23 cellular contexts compared by ENCODE assay signal in the genomic region with DNA sequence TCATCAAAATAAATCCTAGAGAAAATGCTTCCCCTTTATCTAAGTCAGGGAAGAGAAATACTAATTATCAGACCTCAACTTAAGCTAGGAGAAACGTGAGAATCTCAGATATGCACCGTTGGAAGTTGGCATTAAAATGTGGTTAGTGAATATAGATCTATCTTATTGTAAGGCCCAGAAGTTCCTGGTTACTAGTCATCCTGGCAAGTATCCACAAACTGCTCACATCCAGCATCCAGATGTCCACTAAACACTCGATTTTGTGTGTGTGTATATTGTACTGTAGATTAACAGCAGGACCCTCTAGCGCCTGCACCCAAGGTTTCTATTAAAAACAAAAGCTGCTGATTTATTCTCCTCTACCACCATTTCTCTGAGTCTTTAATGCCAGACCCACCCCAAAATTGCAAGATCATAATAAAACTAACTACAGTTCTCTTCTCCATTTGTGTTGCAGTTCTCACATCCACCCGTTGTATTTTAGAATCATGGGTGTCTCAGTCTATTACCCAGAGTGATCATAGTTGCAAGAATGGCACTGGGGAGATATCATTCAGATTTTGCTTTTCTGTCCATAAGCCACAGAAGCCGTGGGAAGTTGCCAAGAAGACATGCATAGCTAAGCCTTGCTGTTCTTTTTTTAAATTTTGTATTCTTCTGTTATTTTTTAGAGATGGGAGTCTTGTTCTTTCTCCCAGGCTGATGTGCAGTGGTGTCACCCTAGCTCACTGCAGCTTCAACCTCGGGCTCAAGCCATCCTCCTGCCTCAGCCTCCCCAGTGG.
DNase-seq lines count a peak whose midpoint lies in the region; ATAC-seq, FAIRE-seq and TF ChIP-seq lines count a peak whose summit lies in the region.
"Had no signal": no experiment of that assay in that cellular context is flagged by ENCODE, and none has a peak within 500 bp of the region (broad histone marks: within the 10 kb centered on the region; RNA-seq: fewer than 3 reads in every experiment).

No MANE protein-coding gene starts in this region.

- H3K79me2 ChIP-seq in mammary epithelial cell (ENCODE audit: insufficient read depth, low read length) (no peaks in the 10 kb centered on the region), keratinocyte (ENCODE audit: control insufficient read depth, insufficient read depth, low read length) (no peaks in the 10 kb centered on the region)

- BruUV-seq in mammary epithelial cell (replicated peaks; lab: Mats Ljungman, UMichigan): no TSS peak

- H3K9me1 ChIP-seq in keratinocyte (ENCODE audit: control insufficient read depth, extremely low read depth, insufficient read depth, low read length): no peaks in the 10 kb centered on the region

- peaks cover 10% of the 10 kb centered on the region for H3K9me3 Mint-ChIP-seq in activated CD4-positive, alpha-beta memory T cell treated with anti-CD3 and anti-CD28 coated beads for 36 hours
- H3K9me3 Mint-ChIP-seq: activated CD4-positive, alpha-beta T cell treated with anti-CD3 and anti-CD28 coated beads, Interleukin-2, amount 10 ng/mL, durations not matched to agents 7 days and 5 days had no signal

- peak; percentile 36 for DNase-seq in AG20443 (ENCODE audit: low spot score)
- DNase-seq in NCI-H526 (lab: John Stamatoyannopoulos, UW): peak; percentile 51 to 73
- peak; percentile 23 for DNase-seq in mammary epithelial cell
- no peak for DNase-seq in keratinocyte (ENCODE audit: low read depth, low spot score)
- DNase-seq in right lobe of liver: no peak
- DNase-seq in activated CD4-positive, alpha-beta memory T cell treated with anti-CD3 and anti-CD28 coated beads for 36 hours: no peak
- DNase-seq in H54 (ENCODE audit: insufficient read length, low spot score): no peak
- DNase-seq: activated CD4-positive, alpha-beta T cell treated with anti-CD3 and anti-CD28 coated beads, Interleukin-2, amount 10 ng/mL, durations not matched to agents 7 days and 5 days; activated CD8-positive, alpha-beta memory T cell treated with anti-CD3 and anti-CD28 coated beads, Interleukin-2, amount 50 U/mL, for 48 hours; activated effector memory CD4-positive, alpha-beta T cell treated with anti-CD3 and anti-CD28 coated beads, Interleukin-2, amount 50 U/mL, for 16 hours; AML-193; amygdala; COR-L47; cortex of kidney; GF-D8; glutamatergic neuron; NCI-H1930; NCI-H446 treated with DMSO at 0.1 percent for 48 hours; nucleus accumbens; stimulated activated CD4-positive, alpha-beta T cell treated with anti-CD3 and anti-CD28 coated beads, Interleukin-2, amount 100 ng/mL, for 48 hours; T-helper 1 cell; uterus had no signal

- H3K4me1 ChIP-seq in mammary epithelial cell (ENCODE audit: insufficient read depth, low read length): peaks cover 4% of the 10 kb centered on the region
- no peaks in the 10 kb centered on the region for H3K4me1 ChIP-seq in keratinocyte (ENCODE audit: control insufficient read depth, extremely low read depth, insufficient read depth, low read length)
- no peaks in the 10 kb centered on the region for H3K4me1 ChIP-seq in right lobe of liver
- H3K4me1 ChIP-seq: uterus had no signal

- H3K4me3 Mint-ChIP-seq in activated CD4-positive, alpha-beta memory T cell treated with anti-CD3 and anti-CD28 coated beads for 36 hours: no peak overlapping the region
- H3K4me3 Mint-ChIP-seq: activated CD4-positive, alpha-beta T cell treated with anti-CD3 and anti-CD28 coated beads, Interleukin-2, amount 10 ng/mL, durations not matched to agents 7 days and 5 days had no signal

- in situ Hi-C loops in mammary epithelial cell (cut with MboI; ENCODE audit: low sequenced_read_pairs in 2 of 2): loop anchor here (10.0 to 25.0 kb wide), 2 partner anchors 140 to 387 kb away; no protein-coding TSS in a partner anchor

- H3K36me3 Mint-ChIP-seq in activated CD4-positive, alpha-beta memory T cell treated with anti-CD3 and anti-CD28 coated beads for 36 hours: no peaks in the 10 kb centered on the region

- H3K4me3 ChIP-seq in mammary epithelial cell (replicated peaks in 1 of 3; ENCODE audit: insufficient read depth in 1 of 3, low read depth in 2 of 3, low read length in 3 of 3) (no peak overlapping the region), keratinocyte (ENCODE audit: control insufficient read depth in 2 of 3, extremely low read depth in 1 of 3, insufficient read depth in 2 of 3, low read depth in 1 of 3, low read length in 3 of 3) (no peak overlapping the region), right lobe of liver (no peak overlapping the region)
- H3K4me3 ChIP-seq: uterus had no signal

- TF ChIP-seq CTCF in mammary epithelial cell (conservative IDR thresholded peaks at IDR 0.05 in 1 of 2, IDR thresholded peaks at IDR 0.05 in 1 of 2; ENCODE audit: extremely low read depth in 1 of 2, insufficient read depth in 1 of 2, low read depth in 1 of 2, low read length in 2 of 2): no peak
- no peak for TF ChIP-seq CTCF in keratinocyte (optimal IDR thresholded peaks at IDR 0.05 in 1 of 3, IDR thresholded peaks at IDR 0.05 in 1 of 3, conservative IDR thresholded peaks at IDR 0.05 in 1 of 3; ENCODE audit: extremely low read depth in 1 of 3, insufficient read depth in 2 of 3, low read length in 3 of 3)
- TF ChIP-seq CTCF in right lobe of liver (IDR thresholded peaks at IDR 0.05): no peak

- CTCF ChIA-PET in mammary epithelial cell (lab: Charles Lee; ENCODE audit: low non-redundant PET): no interaction called here
- CTCF ChIA-PET in activated CD4-positive, alpha-beta memory T cell treated with anti-CD3 and anti-CD28 coated beads for 36 hours (lab: Charles Lee): interaction anchor here (0.7 kb wide), 1 partner anchor 13 kb away, joined by 3 read pairs; no protein-coding TSS in a partner anchor

- peaks cover 10% of the 10 kb centered on the region for H3K27me3 Mint-ChIP-seq in activated CD4-positive, alpha-beta memory T cell treated with anti-CD3 and anti-CD28 coated beads for 36 hours

- H3K4me1 Mint-ChIP-seq in activated CD4-positive, alpha-beta memory T cell treated with anti-CD3 and anti-CD28 coated beads for 36 hours (ENCODE audit: low read depth): peaks cover 3% of the 10 kb centered on the region
- H3K4me1 Mint-ChIP-seq: activated CD4-positive, alpha-beta T cell treated with anti-CD3 and anti-CD28 coated beads, Interleukin-2, amount 10 ng/mL, durations not matched to agents 7 days and 5 days had no signal

- H3K9me3 ChIP-seq in mammary epithelial cell (replicated peaks; ENCODE audit: insufficient read depth, low read length) (no peaks in the 10 kb centered on the region), keratinocyte (ENCODE audit: control insufficient read depth, low read depth, low read length) (no peaks in the 10 kb centered on the region), right lobe of liver (no peaks in the 10 kb centered on the region)
- H3K9me3 ChIP-seq: uterus had no signal

- POLR2A ChIA-PET in activated CD4-positive, alpha-beta memory T cell treated with anti-CD3 and anti-CD28 coated beads for 36 hours (lab: Charles Lee): no interaction called here

- TF ChIP-seq POLR2A in right lobe of liver (IDR thresholded peaks at IDR 0.05) (no peak), H54 (IDR thresholded peaks at IDR 0.05; ENCODE audit: low read depth, low read length) (no peak)

- H3K9ac ChIP-seq in mammary epithelial cell (ENCODE audit: insufficient read depth, low read length): no peak overlapping the region
- no peak overlapping the region for H3K9ac ChIP-seq in keratinocyte (ENCODE audit: control insufficient read depth, extremely low read depth, insufficient read depth, low read length)

- no peaks in the 10 kb centered on the region for H3K27me3 ChIP-seq in mammary epithelial cell (ENCODE audit: insufficient read depth, low read length)
- H3K27me3 ChIP-seq in keratinocyte (ENCODE audit: control insufficient read depth, extremely low read depth, insufficient read depth, low read length): no peaks in the 10 kb centered on the region
- H3K27me3 ChIP-seq in right lobe of liver: no peaks in the 10 kb centered on the region
- H3K27me3 ChIP-seq: uterus had no signal

- H3K36me3 ChIP-seq in mammary epithelial cell (ENCODE audit: insufficient read depth, low read length) (no peaks in the 10 kb centered on the region), keratinocyte (ENCODE audit: control insufficient read depth in 2 of 2, extremely low read depth in 1 of 2, insufficient read depth in 2 of 2, low read length in 2 of 2) (peaks cover 0 to 2% of the 10 kb centered on the region in 2 experiments), right lobe of liver (no peaks in the 10 kb centered on the region)
- H3K36me3 ChIP-seq: uterus had no signal

- dilution Hi-C loops in mammary epithelial cell (cut with HindIII; ENCODE audit: low sequenced_read_pairs) (no loop called here), keratinocyte (cut with MboI; ENCODE audit: extremely low pct_ligation_motif_present, low sequenced_read_pairs) (no loop called here)

- H4K20me1 ChIP-seq in mammary epithelial cell (ENCODE audit: insufficient read depth, low read length) (no peaks in the 10 kb centered on the region), keratinocyte (ENCODE audit: control insufficient read depth, extremely low read depth, insufficient read depth, low read length) (no peaks in the 10 kb centered on the region)

- no peak for ATAC-seq in right lobe of liver
- ATAC-seq in GM18858 (IDR thresholded peaks at IDR 0.05; ENCODE audit: unreplicated experiment): no peak

- H2AFZ ChIP-seq in mammary epithelial cell (ENCODE audit: low read depth, low read length) (no peak overlapping the region), keratinocyte (ENCODE audit: control insufficient read depth, low read length) (no peak overlapping the region)

- WGBS in mammary epithelial cell (ENCODE audit: low coverage, missing lambda C conversion rate): 44% methylated on average over 7 of the region's 7 CpGs
- WGBS in right lobe of liver (ENCODE audit: insufficient coverage, low coverage, low lambda C conversion rate, missing lambda C conversion rate): 64% methylated on average over 6 of the region's 7 CpGs

- H3K27ac Mint-ChIP-seq in activated CD4-positive, alpha-beta memory T cell treated with anti-CD3 and anti-CD28 coated beads for 36 hours: no peak overlapping the region
- H3K27ac Mint-ChIP-seq: activated CD4-positive, alpha-beta T cell treated with anti-CD3 and anti-CD28 coated beads, Interleukin-2, amount 10 ng/mL, durations not matched to agents 7 days and 5 days had no signal

- no peak overlapping the region for H3K4me2 ChIP-seq in mammary epithelial cell (ENCODE audit: insufficient read depth, low read depth, low read length)
- no peak overlapping the region for H3K4me2 ChIP-seq in keratinocyte (ENCODE audit: control insufficient read depth, extremely low read depth, insufficient read depth, low read depth, low read length)

- no peak overlapping the region for H3K27ac ChIP-seq in mammary epithelial cell (ENCODE audit: insufficient read depth, low read depth, low read length)
- no peak overlapping the region for H3K27ac ChIP-seq in keratinocyte (ENCODE audit: control insufficient read depth, insufficient read depth, low read length)
- H3K27ac ChIP-seq in right lobe of liver: no peak overlapping the region
- H3K27ac ChIP-seq: uterus had no signal

- FAIRE-seq in keratinocyte (lab: Jason Lieb, UNC) (peak; percentile 74), H54 (lab: Jason Lieb, UNC) (no peak)

- intact Hi-C loops in mammary epithelial cell (cut with micrococcal nuclease): no loop called here
- intact Hi-C loops in right lobe of liver (cut with DNase I): no loop called here
- intact Hi-C loops in activated CD4-positive, alpha-beta memory T cell treated with anti-CD3 and anti-CD28 coated beads for 36 hours (cut with micrococcal nuclease): no loop called here

Comparison
In these comparisons a context has a peak if more than half of its experiments do, and no peak if none do; other contexts are left out.
1. DNase-seq: peak in AG20443 (single experiment), NCI-H526 (2 of 2) and mammary epithelial cell (single experiment); none in keratinocyte (single experiment), right lobe of liver (0 of 3), activated CD4-positive, alpha-beta memory T cell treated with anti-CD3 and anti-CD28 coated beads for 36 hours (single experiment) and H54 (single experiment).